1 cellular context compared by ENCODE assay signal in the genomic region with DNA sequence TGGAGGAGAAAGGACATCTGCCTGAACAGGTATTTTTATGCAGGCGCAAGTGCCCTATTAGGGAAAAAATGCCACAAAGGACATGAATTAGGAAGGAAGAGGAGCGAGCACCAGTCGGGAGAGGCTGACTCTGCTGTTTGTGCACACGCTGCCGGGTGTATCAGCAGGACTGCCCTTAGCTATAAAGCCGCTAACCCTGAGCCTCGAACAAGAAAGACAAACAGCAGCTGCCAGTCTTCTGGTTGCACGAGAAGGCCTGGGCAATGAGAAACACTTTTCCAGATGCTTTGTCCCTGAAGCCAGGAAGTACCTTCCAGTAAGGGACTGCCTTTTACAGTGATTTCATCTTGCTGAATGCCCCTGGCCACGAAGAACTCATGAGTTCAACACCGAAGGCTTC.
TF ChIP-seq lines count a peak whose summit lies in the region.

No MANE protein-coding gene starts in this region.

TF ChIP-seq in K562, 482 proteins besides CTCF, POLR2A, EP300 and RAD21 (continued from another document):
- TF ChIP-seq, protein P1, sequence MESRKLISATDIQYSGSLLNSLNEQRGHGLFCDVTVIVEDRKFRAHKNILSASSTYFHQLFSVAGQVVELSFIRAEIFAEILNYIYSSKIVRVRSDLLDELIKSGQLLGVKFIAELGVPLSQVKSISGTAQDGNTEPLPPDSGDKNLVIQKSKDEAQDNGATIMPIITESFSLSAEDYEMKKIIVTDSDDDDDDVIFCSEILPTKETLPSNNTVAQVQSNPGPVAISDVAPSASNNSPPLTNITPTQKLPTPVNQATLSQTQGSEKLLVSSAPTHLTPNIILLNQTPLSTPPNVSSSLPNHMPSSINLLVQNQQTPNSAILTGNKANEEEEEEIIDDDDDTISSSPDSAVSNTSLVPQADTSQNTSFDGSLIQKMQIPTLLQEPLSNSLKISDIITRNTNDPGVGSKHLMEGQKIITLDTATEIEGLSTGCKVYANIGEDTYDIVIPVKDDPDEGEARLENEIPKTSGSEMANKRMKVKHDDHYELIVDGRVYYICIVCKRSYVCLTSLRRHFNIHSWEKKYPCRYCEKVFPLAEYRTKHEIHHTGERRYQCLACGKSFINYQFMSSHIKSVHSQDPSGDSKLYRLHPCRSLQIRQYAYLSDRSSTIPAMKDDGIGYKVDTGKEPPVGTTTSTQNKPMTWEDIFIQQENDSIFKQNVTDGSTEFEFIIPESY (CRISPR knock-in tag; IDR thresholded peaks at IDR 0.05) = 0 out of 2 replicates have a peak, but pooled peaks have one; percentile 29
TF ChIP-seq in K562: peak in this region for 1.
